Comparison of ENCODE assay signal across 2 cellular contexts in genomic region chr11:80435345-80435744, GRCh38.
A peak's percentile ranks its signal among the peaks of the same experiment; 100 is the strongest.
TF ChIP-seq lines count a peak whose summit lies in the region.

No MANE protein-coding gene starts in this region.

TF ChIP-seq in HepG2, 621 proteins besides CTCF, POLR2A, EP300 and RAD21:
- no peak for TF ChIP-seq ZBTB26 (CRISPR knock-in tag; IDR thresholded peaks at IDR 0.05; ENCODE audit: borderline replicate concordance)
- peak; percentile 10 to 84; a peak in 2 of 4 replicates for TF ChIP-seq MAFK (conservative IDR thresholded peaks at IDR 0.05 in 1 of 2, IDR thresholded peaks at IDR 0.05 in 1 of 2; ENCODE audit: low read length in 2 of 2)
- TF ChIP-seq MAFF (IDR thresholded peaks at IDR 0.05; ENCODE audit: low read depth, low read length), result 0 out of 2 replicates have a peak, but pooled peaks have one; percentile 40

TF ChIP-seq in H1, 55 proteins besides CTCF, POLR2A, EP300 and RAD21:
- TF ChIP-seq USF2 (IDR thresholded peaks at IDR 0.05; ENCODE audit: low read length) (no peak), RBBP5 (IDR thresholded peaks at IDR 0.05; ENCODE audit: borderline replicate concordance, low read depth, low read length) (no peak), MAFK (IDR thresholded peaks at IDR 0.05; ENCODE audit: low read depth, low read length) (peak; percentile 19; the same call in 1 of the 2 replicates), CEBPB (IDR thresholded peaks at IDR 0.05; ENCODE audit: low read depth, low read length) (no peak), NRF1 (IDR thresholded peaks at IDR 0.05; ENCODE audit: low read depth, low read length) (no peak), KDM5A (IDR thresholded peaks at IDR 0.05; ENCODE audit: low read length) (no peak)
TF ChIP-seq in H1: peak in this region for 1.
